In genomic region chr19:941292-942132, GRCh38 we compare ENCODE assay signal across 9 cellular contexts. TPM values are rescaled to one million over a fixed set of nuclear protein-coding genes. Genes with fewer than 3 reads are reported as not detected.
A peak's percentile ranks its signal among the peaks of the same experiment; 100 is the strongest.
DNase-seq lines count a peak whose midpoint lies in the region; ATAC-seq, FAIRE-seq and TF ChIP-seq lines count a peak whose summit lies in the region.
"Had no signal": no experiment of that assay in that cellular context is flagged by ENCODE, and none has a peak within 500 bp of the region (broad histone marks: within the 10 kb centered on the region; RNA-seq: fewer than 3 reads in every experiment).

No MANE protein-coding gene starts in this region.

- intact Hi-C loops in pancreas (cut with DNase I) = loop anchor here in 1 of 3 donors (5.0 kb wide), 1 partner anchor 36 kb away; no protein-coding TSS in a partner anchor

- H3K4me2 ChIP-seq in BLaER1 treated with 17β-estradiol and CSF1 and Interleukin-3, amounts not matched to agents 10 nM and 100 nM = peak overlapping the region; percentile 82 to 97 (median 92)

- H3K4me1 Mint-ChIP-seq in endodermal cell = no peaks in the 10 kb centered on the region

- peak overlapping the region; percentile 4 for H3K27ac Mint-ChIP-seq in endodermal cell

- DNase-seq in MG63 (no peak), endodermal cell (no peak), pancreas (no peak), GM10248 (ENCODE audit: extremely low spot score) (no peak), NCI-H1048 (lab: John Stamatoyannopoulos, UW) (no peak)

- no peak overlapping the region for H3K4me3 Mint-ChIP-seq in endodermal cell

- H3K27me3 Mint-ChIP-seq in endodermal cell (ENCODE audit: insufficient read depth) = no peaks in the 10 kb centered on the region

- H3K36me3 Mint-ChIP-seq in endodermal cell (ENCODE audit: low read depth) = peaks cover 61% of the 10 kb centered on the region

- H4K20me1 ChIP-seq in BLaER1 treated with 17β-estradiol and CSF1 and Interleukin-3, amounts not matched to agents 10 nM and 100 nM = peaks cover 88 to 100% (median 94%) of the 10 kb centered on the region in 11 experiments

- POLR2A ChIA-PET in GM10248 (lab: Yijun Ruan, JAX) = no interaction called here

- no peaks in the 10 kb centered on the region for H3K27me3 ChIP-seq in BLaER1 treated with 17β-estradiol and CSF1 and Interleukin-3, amounts not matched to agents 10 nM and 100 nM
- no peaks in the 10 kb centered on the region for H3K27me3 ChIP-seq in MG63
- no peaks in the 10 kb centered on the region for H3K27me3 ChIP-seq in endodermal cell (ENCODE audit: control insufficient read depth, insufficient read depth, low read length, poor library complexity, severe bottlenecking)
- no peaks in the 10 kb centered on the region for H3K27me3 ChIP-seq in pancreas

- H3K4me1 ChIP-seq in BLaER1 treated with 17β-estradiol and CSF1 and Interleukin-3, amounts not matched to agents 10 nM and 100 nM = peaks cover 55 to 100% (median 70%) of the 10 kb centered on the region in 10 experiments
- no peaks in the 10 kb centered on the region for H3K4me1 ChIP-seq in endodermal cell (ENCODE audit: control insufficient read depth, insufficient read depth, low read length)
- peaks cover 15 to 32% (median 17%) of the 10 kb centered on the region in 3 donors for H3K4me1 ChIP-seq in pancreas

- peaks cover 0 to 10% (median 6%) of the 10 kb centered on the region in 11 experiments; a peak in 12 of 22 replicates for H3K9me3 ChIP-seq in BLaER1 treated with 17β-estradiol and CSF1 and Interleukin-3, amounts not matched to agents 10 nM and 100 nM (replicated peaks in 1 of 11)
- H3K9me3 ChIP-seq in MG63 (no peaks in the 10 kb centered on the region), endodermal cell (ENCODE audit: control insufficient read depth, low read length) (no peaks in the 10 kb centered on the region), pancreas (no peaks in the 10 kb centered on the region)

- CTCF ChIA-PET in GM10248 (lab: Yijun Ruan, JAX) = interaction anchor here (1.3 kb wide), 1 partner anchor 8 kb away, joined by 3 read pairs; no protein-coding TSS in a partner anchor

- no peak for TF ChIP-seq CTCF in endodermal cell (conservative IDR thresholded peaks at IDR 0.05)
- TF ChIP-seq CTCF in pancreas (IDR thresholded peaks at IDR 0.05) = no peak
- TF ChIP-seq CTCF in GM10248 (IDR thresholded peaks at IDR 0.05; ENCODE audit: control extremely low read depth, extremely low read depth, low read depth, missing control alignments) = no peak

- ATAC-seq in pancreas (no peak), HG03521 (IDR thresholded peaks at IDR 0.05; ENCODE audit: unreplicated experiment) (no peak), GM21423 (IDR thresholded peaks at IDR 0.05; ENCODE audit: unreplicated experiment) (no peak)

- no peak for FAIRE-seq in pancreas (lab: Jason Lieb, UNC)

- peak overlapping the region in 9 of 11 experiments; percentile 38 to 77 (median 69); a peak in 18 of 22 replicates for H3K27ac ChIP-seq in BLaER1 treated with 17β-estradiol and CSF1 and Interleukin-3, amounts not matched to agents 10 nM and 100 nM
- H3K27ac ChIP-seq in endodermal cell (ENCODE audit: low read depth, low read length) = no peak overlapping the region
- peak overlapping the region; percentile 83 to 94 (median 86) for H3K27ac ChIP-seq in pancreas

- peak overlapping the region; percentile 40 to 61 (median 47) for H3K4me3 ChIP-seq in BLaER1 treated with 17β-estradiol and CSF1 and Interleukin-3, amounts not matched to agents 10 nM and 100 nM
- H3K4me3 ChIP-seq in MG63 (peak overlapping the region; percentile 40), endodermal cell (ENCODE audit: low read length) (no peak overlapping the region), pancreas (peak overlapping the region; percentile 2 to 36 (median 20))

- 94 to 97% methylated on average over 31 to 45 of the region's 45 CpGs for WGBS in endodermal cell (ENCODE audit: insufficient coverage in 1 of 2, insufficient read length in 1 of 2), 2 experiments
- 50 to 56% methylated on average over 39 to 45 of the region's 45 CpGs for WGBS in pancreas, 2 donors

- peak overlapping the region; percentile 45 to 74 (median 71); a peak in 20 of 22 replicates for H3K9ac ChIP-seq in BLaER1 treated with 17β-estradiol and CSF1 and Interleukin-3, amounts not matched to agents 10 nM and 100 nM
- H3K9ac ChIP-seq in endodermal cell (ENCODE audit: extremely low read depth, low read length, poor library complexity, severe bottlenecking) = no peak overlapping the region

- H3K36me3 ChIP-seq in BLaER1 treated with 17β-estradiol and CSF1 and Interleukin-3, amounts not matched to agents 10 nM and 100 nM = peaks cover 27 to 84% (median 52%) of the 10 kb centered on the region in 11 experiments; a peak in 21 of 22 replicates
- H3K36me3 ChIP-seq in MG63 (no peaks in the 10 kb centered on the region), endodermal cell (ENCODE audit: control insufficient read depth, insufficient read depth, low read length) (peaks cover 26% of the 10 kb centered on the region), pancreas (no peaks in the 10 kb centered on the region)

- H3K9me3 Mint-ChIP-seq in endodermal cell = peaks cover 1% of the 10 kb centered on the region

RNA-seq across cellular contexts. Expression of gene ARID3A, which starts 15.7 kb away (rescaled TPM):
- total RNA-seq in MG63 (2014; rRNA removed; shearing (Covaris generic); ENCODE audit: low replicate concordance) = 1.0 and 6.6 TPM in 2 replicates
- total RNA-seq in endodermal cell (100 to 1,000 TPM; 121 to 124 TPM), pancreas (1 to 10 TPM; 6.5 to 8.5 (median 7.3) TPM)
- polyA plus RNA-seq in endodermal cell (2013, experiment 1 of 2) = 40.4 TPM
- polyA plus RNA-seq in endodermal cell (2013, experiment 2 of 2) = 41.7 TPM
- 1 to 10 TPM; 4.6 to 5.2 TPM for polyA plus RNA-seq in pancreas

RNA-seq across cellular contexts. Expression of gene KISS1R, which starts 24.4 kb away (rescaled TPM):
- not detected in 2 replicates for total RNA-seq in MG63 (2014; rRNA removed; shearing (Covaris generic); ENCODE audit: low replicate concordance)
- total RNA-seq in endodermal cell (under 1 TPM in 1 of 2 donors, not detected in 1; 0.73 TPM), pancreas (1 to 10 TPM in 1 of 6 donors, under 1 TPM in 4, not detected in 1; 0.16 to 1.0 (median 0.25) TPM)
- polyA plus RNA-seq in endodermal cell (2013, experiment 1 of 2) = 1.3 TPM
- polyA plus RNA-seq in endodermal cell (2013, experiment 2 of 2) = 0.70 TPM
- under 1 TPM in 1 of 2 donors, not detected in 1; 0.80 TPM for polyA plus RNA-seq in pancreas
- total RNA-seq: lung microvascular endothelial cell had no signal

RNA-seq across cellular contexts. Expression of gene R3HDM4, which starts 28.5 kb away (rescaled TPM):
- 6.4 and 9.5 TPM in 2 replicates for total RNA-seq in MG63 (2014; rRNA removed; shearing (Covaris generic); ENCODE audit: low replicate concordance)
- 10 to 100 TPM; 61.1 to 64.7 TPM for total RNA-seq in endodermal cell
- 54.6 TPM for polyA plus RNA-seq in endodermal cell (2013, experiment 1 of 2)
- 56.9 TPM for polyA plus RNA-seq in endodermal cell (2013, experiment 2 of 2)
- total RNA-seq in pancreas = 10 to 100 TPM; 21.6 to 36.7 (median 29.2) TPM
- polyA plus RNA-seq in pancreas = 10 to 100 TPM; 56.0 to 57.2 TPM

RNA-seq across cellular contexts. Expression of gene WDR18, which starts 42.6 kb away (rescaled TPM):
- total RNA-seq in MG63 (2014; rRNA removed; shearing (Covaris generic); ENCODE audit: low replicate concordance) = 37.8 and 61.8 TPM in 2 replicates
- 10 to 100 TPM; 68.6 to 85.6 TPM for total RNA-seq in endodermal cell
- 59.4 TPM for polyA plus RNA-seq in endodermal cell (2013, experiment 1 of 2)
- polyA plus RNA-seq in endodermal cell (2013, experiment 2 of 2) = 62.7 TPM
- 10 to 100 TPM; 12.3 to 26.2 (median 19.0) TPM for total RNA-seq in pancreas
- polyA plus RNA-seq in pancreas = 10 to 100 TPM; 75.1 to 84.8 TPM

RNA-seq across cellular contexts. Expression of gene RNU6-9, which starts 48.2 kb away (rescaled TPM):
- total RNA-seq in MG63 (2014; rRNA removed; shearing (Covaris generic); ENCODE audit: low replicate concordance) = not detected in 2 replicates
- total RNA-seq in endodermal cell = not detected
- polyA plus RNA-seq in endodermal cell (2013, experiment 1 of 2) = under 0.01 TPM
- polyA plus RNA-seq in endodermal cell (2013, experiment 2 of 2) = under 0.01 TPM
- total RNA-seq in pancreas = not detected
- polyA plus RNA-seq in pancreas = not detected
- total RNA-seq: lung microvascular endothelial cell had no signal

Comparison
In these comparisons a context has a peak if more than half of its experiments do, and no peak if none do; other contexts are left out.
1. RNA of gene ARID3A, which starts 15.7 kb away (total RNA-seq): 121 to 124 TPM in endodermal cell; 6.5 to 8.5 TPM in pancreas and 1.0 to 6.6 TPM in MG63; every median in the first group is over 10 times any median in the second.